In genomic region chr2:224038830-224039079, GRCh38 we compare ENCODE assay signal across 8 cellular contexts. TPM values are rescaled to one million over a fixed set of nuclear protein-coding genes. Genes with fewer than 3 reads are reported as not detected.
DNase-seq lines count a peak whose midpoint lies in the region; ATAC-seq lines count a peak whose summit lies in the region.

No MANE protein-coding gene starts in this region.

- no peak overlapping the region for H3K27ac Mint-ChIP-seq in central memory CD8-positive, alpha-beta T cell (ENCODE audit: low read depth)
- H3K27ac Mint-ChIP-seq in natural killer cell treated with Interleukin-12 subunit alpha and Interleukin-12 subunit beta and Interleukin-15 and Interleukin-18, amount 100 ng/mL, for 72 hours, result no peak overlapping the region

- DNase-seq in central memory CD8-positive, alpha-beta T cell (ENCODE audit: low spot score in 2 of 2), result no peak
- DNase-seq in natural killer cell treated with Interleukin-12 subunit alpha and Interleukin-12 subunit beta and Interleukin-15 and Interleukin-18, amount 100 ng/mL, for 72 hours (ENCODE audit: low spot score), result no peak
- no peak for DNase-seq in amygdala (lab: John Stamatoyannopoulos, UW)
- DNase-seq in NCI-H2171 (lab: John Stamatoyannopoulos, UW), result no peak
- DNase-seq in T-helper 1 cell, result no peak

- H3K9me3 Mint-ChIP-seq in central memory CD8-positive, alpha-beta T cell, result no peaks in the 10 kb centered on the region
- no peaks in the 10 kb centered on the region for H3K9me3 Mint-ChIP-seq in natural killer cell treated with Interleukin-12 subunit alpha and Interleukin-12 subunit beta and Interleukin-15 and Interleukin-18, amount 100 ng/mL, for 72 hours

- no peaks in the 10 kb centered on the region for H3K36me3 Mint-ChIP-seq in central memory CD8-positive, alpha-beta T cell (ENCODE audit: insufficient read depth)
- no peaks in the 10 kb centered on the region for H3K36me3 Mint-ChIP-seq in natural killer cell treated with Interleukin-12 subunit alpha and Interleukin-12 subunit beta and Interleukin-15 and Interleukin-18, amount 100 ng/mL, for 72 hours

- ATAC-seq in GM19025 (IDR thresholded peaks at IDR 0.05; ENCODE audit: low read depth, unreplicated experiment), result peak; percentile 26
- ATAC-seq in HG03139 (IDR thresholded peaks at IDR 0.05; ENCODE audit: unreplicated experiment), result peak; percentile 26
- ATAC-seq in central memory CD8-positive, alpha-beta T cell (replicated peaks; ENCODE audit: extremely low read depth, poor library complexity, severe bottlenecking), result peak; percentile 17
- ATAC-seq in natural killer cell treated with Interleukin-12 subunit alpha and Interleukin-12 subunit beta and Interleukin-15 and Interleukin-18, amount 100 ng/mL, for 72 hours, result peak; percentile 57 to 65
- no peak for ATAC-seq in HG03196 (IDR thresholded peaks at IDR 0.05; ENCODE audit: unreplicated experiment)

- peaks cover 9% of the 10 kb centered on the region for H3K4me1 Mint-ChIP-seq in central memory CD8-positive, alpha-beta T cell
- peaks cover 9 to 20% of the 10 kb centered on the region in 2 donors for H3K4me1 Mint-ChIP-seq in natural killer cell treated with Interleukin-12 subunit alpha and Interleukin-12 subunit beta and Interleukin-15 and Interleukin-18, amount 100 ng/mL, for 72 hours (ENCODE audit: low read depth in 2 of 2)

- H3K4me3 Mint-ChIP-seq in central memory CD8-positive, alpha-beta T cell, result peak overlapping the region; percentile 75
- no peak overlapping the region for H3K4me3 Mint-ChIP-seq in natural killer cell treated with Interleukin-12 subunit alpha and Interleukin-12 subunit beta and Interleukin-15 and Interleukin-18, amount 100 ng/mL, for 72 hours

- peaks cover 86% of the 10 kb centered on the region for H3K27me3 Mint-ChIP-seq in central memory CD8-positive, alpha-beta T cell
- peaks cover 38 to 83% of the 10 kb centered on the region in 2 donors for H3K27me3 Mint-ChIP-seq in natural killer cell treated with Interleukin-12 subunit alpha and Interleukin-12 subunit beta and Interleukin-15 and Interleukin-18, amount 100 ng/mL, for 72 hours

RNA-seq across cellular contexts. Expression of gene SERPINE2, which starts 0.3 kb away (rescaled TPM):
- total RNA-seq in natural killer cell treated with Interleukin-12 subunit alpha and Interleukin-12 subunit beta and Interleukin-15 and Interleukin-18, amount 100 ng/mL, for 72 hours, result 1 to 10 TPM; 1.2 to 2.6 TPM
